ENCODE assay signal across 11 cellular contexts in genomic region chr19:54133312-54133956, GRCh38. TPM values are rescaled to one million over a fixed set of nuclear protein-coding genes. Genes with fewer than 3 reads are reported as not detected.
DNase-seq lines count a peak whose midpoint lies in the region; ATAC-seq, FAIRE-seq and TF ChIP-seq lines count a peak whose summit lies in the region.
"Had no signal": no experiment of that assay in that cellular context is flagged by ENCODE, and none has a peak within 500 bp of the region (broad histone marks: within the 10 kb centered on the region; RNA-seq: fewer than 3 reads in every experiment).

No MANE protein-coding gene starts in this region.

- H3K79me1 ChIP-seq in mesendoderm (ENCODE audit: low read length): no peaks in the 10 kb centered on the region

- peaks cover 11 to 12% of the 10 kb centered on the region in 2 donors for H3K4me1 ChIP-seq in adrenal gland (replicated peaks in 1 of 2)
- H3K4me1 ChIP-seq in mesendoderm (ENCODE audit: control insufficient read depth, low read depth, low read length): peaks cover 4% of the 10 kb centered on the region

- no peak overlapping the region for H3K4me3 ChIP-seq in adrenal gland
- H3K4me3 ChIP-seq in mesendoderm (ENCODE audit: low read length): no peak overlapping the region
- H3K4me3 ChIP-seq: mucosa of descending colon, thoracic aorta had no signal

- no peak overlapping the region for H3K56ac ChIP-seq in mesendoderm (ENCODE audit: low read length)

- no peak for DNase-seq in GM12892 (ENCODE audit: insufficient read length)
- DNase-seq in NCI-H2029 treated with DMSO at 0.1 percent for 48 hours (lab: John Stamatoyannopoulos, UW): peak; percentile 2
- peak in 6 of 7 donors; percentile 48 to 92 (median 74) for DNase-seq in adrenal gland
- DNase-seq in mesendoderm: peak; percentile 92
- no peak for DNase-seq in cerebellar cortex (ENCODE audit: low spot score)
- no peak for DNase-seq in RCC 7860 (ENCODE audit: low spot score)
- DNase-seq: activated CD4-positive, CD25-positive, alpha-beta regulatory T cell treated with anti-CD3 and anti-CD28 coated beads, Interleukin-2, amount 50 U/mL, for 72 hours; mucosa of descending colon; NCI-H446 treated with DMSO at 0.1 percent for 48 hours had no signal

- no peak overlapping the region for H3K4me2 ChIP-seq in mesendoderm (ENCODE audit: low read length)

- H3K36me3 ChIP-seq in adrenal gland (replicated peaks in 1 of 2) (peaks cover 0 to 21% of the 10 kb centered on the region in 2 donors), mesendoderm (ENCODE audit: control insufficient read depth, insufficient read depth, low read length) (peaks cover 8% of the 10 kb centered on the region)

- no peak overlapping the region for H3K23ac ChIP-seq in mesendoderm (ENCODE audit: low read length)

- no peaks in the 10 kb centered on the region for H3K9me3 ChIP-seq in adrenal gland (replicated peaks in 1 of 3)
- H3K9me3 ChIP-seq: mucosa of descending colon, thoracic aorta had no signal

- intact Hi-C loops in adrenal gland (cut with DNase I): no loop called here

- WGBS in adrenal gland, 4 donors: 49 to 63% (median 54%) methylated on average over 4 to 10 of the region's 10 CpGs
- no CpG with 5 or more reads among the region's 10 CpGs for WGBS in mesendoderm (ENCODE audit: extremely low coverage, insufficient coverage, low lambda C conversion rate)

- peaks cover 5% of the 10 kb centered on the region for H3K79me2 ChIP-seq in mesendoderm (ENCODE audit: control insufficient read depth, insufficient read depth, low read length)

- H3K27me3 ChIP-seq in adrenal gland (no peaks in the 10 kb centered on the region), mesendoderm (ENCODE audit: insufficient read depth, low read length, poor library complexity) (no peaks in the 10 kb centered on the region)

- H3K4ac ChIP-seq in mesendoderm (ENCODE audit: low read depth, low read length): no peak overlapping the region

- no peak overlapping the region for H3K27ac ChIP-seq in adrenal gland
- H3K27ac ChIP-seq in mesendoderm (ENCODE audit: low read depth, low read length): no peak overlapping the region
- H3K27ac ChIP-seq: thoracic aorta had no signal

- no peak overlapping the region for H2BK15ac ChIP-seq in mesendoderm (replicated peaks; ENCODE audit: low read depth)

- FAIRE-seq in GM12892 (lab: Jason Lieb, UNC) (no peak), RCC 7860 (lab: Jason Lieb, UNC) (no peak)

- TF ChIP-seq POLR2A in GM12892 (IDR thresholded peaks at IDR 0.05; ENCODE audit: low read depth, low read length): 0 out of 2 replicates have a peak, but pooled peaks have one; percentile 45
- TF ChIP-seq POLR2A in adrenal gland (IDR thresholded peaks at IDR 0.05): no peak

- no peak overlapping the region for H4K5ac ChIP-seq in mesendoderm (ENCODE audit: low read length)

- no peak for ATAC-seq in GM19351 (IDR thresholded peaks at IDR 0.05; ENCODE audit: unreplicated experiment)
- ATAC-seq: mucosa of descending colon had no signal

- H2BK5ac ChIP-seq in mesendoderm (ENCODE audit: low read length): no peak overlapping the region

- no peak overlapping the region for H4K8ac ChIP-seq in mesendoderm (ENCODE audit: low read depth, low read length)

- no peak overlapping the region for H3K9ac ChIP-seq in mesendoderm (ENCODE audit: low read length)

- H2BK120ac ChIP-seq in mesendoderm (ENCODE audit: low read depth, low read length): no peak overlapping the region

- H3K18ac ChIP-seq in mesendoderm (ENCODE audit: low read length): no peak overlapping the region

- no peak overlapping the region for H2AK5ac ChIP-seq in mesendoderm (ENCODE audit: low read length)

- no peak for TF ChIP-seq CTCF in adrenal gland (IDR thresholded peaks at IDR 0.05)

RNA-seq across cellular contexts. Expression of gene CNOT3, which starts 4.1 kb away (rescaled TPM):
- 23.9 TPM for polyA plus RNA-seq in GM12892 (2012; ENCODE audit: missing spikeins)
- 10 to 100 TPM; 20.2 to 61.0 (median 47.0) TPM for total RNA-seq in adrenal gland
- polyA plus RNA-seq in adrenal gland: 10 to 100 TPM; 47.0 to 82.3 (median 66.6) TPM
- 73.6 TPM for polyA plus RNA-seq in mesendoderm (2013, experiment 1 of 2)
- 72.8 TPM for polyA plus RNA-seq in mesendoderm (2013, experiment 2 of 2)

RNA-seq across cellular contexts. Expression of gene PRPF31, which starts 17.9 kb away (rescaled TPM):
- 59.5 TPM for polyA plus RNA-seq in GM12892 (2012; ENCODE audit: missing spikeins)
- 10 to 100 TPM; 36.1 to 72.5 (median 50.7) TPM for total RNA-seq in adrenal gland
- polyA plus RNA-seq in adrenal gland: 10 to 100 TPM; 54.4 to 91.7 (median 74.6) TPM
- 85.5 TPM for polyA plus RNA-seq in mesendoderm (2013, experiment 1 of 2)
- 87.1 TPM for polyA plus RNA-seq in mesendoderm (2013, experiment 2 of 2)

RNA-seq across cellular contexts. Expression of gene TFPT, which starts 18.0 kb away (rescaled TPM):
- 10.0 TPM for polyA plus RNA-seq in GM12892 (2012; ENCODE audit: missing spikeins)
- total RNA-seq in adrenal gland: 10 to 100 TPM; 19.5 to 25.8 (median 23.2) TPM
- 10 to 100 TPM; 11.4 to 58.6 (median 40.4) TPM for polyA plus RNA-seq in adrenal gland
- polyA plus RNA-seq in mesendoderm (2013, experiment 1 of 2): 11.1 TPM
- polyA plus RNA-seq in mesendoderm (2013, experiment 2 of 2): 10.4 TPM

RNA-seq across cellular contexts. Expression of gene LENG1, which starts 26.1 kb away (rescaled TPM):
- 3.1 TPM for polyA plus RNA-seq in GM12892 (2012; ENCODE audit: missing spikeins)
- 10 to 100 TPM in 2 of 8 donors, 1 to 10 TPM in 6; 5.0 to 21.7 (median 9.0) TPM for total RNA-seq in adrenal gland
- 10 to 100 TPM in 2 of 3 donors, 1 to 10 TPM in 1; 5.7 to 22.0 (median 14.8) TPM for polyA plus RNA-seq in adrenal gland
- 5.4 TPM for polyA plus RNA-seq in mesendoderm (2013, experiment 1 of 2)
- polyA plus RNA-seq in mesendoderm (2013, experiment 2 of 2): 5.2 TPM

RNA-seq across cellular contexts. Expression of gene NDUFA3, which starts 30.8 kb away (rescaled TPM):
- 132 TPM for polyA plus RNA-seq in GM12892 (2012; ENCODE audit: missing spikeins)
- 100 to 1,000 TPM in 5 of 8 donors, 10 to 100 TPM in 3; 33.2 to 211 (median 144) TPM for total RNA-seq in adrenal gland
- 1,000 to 10,000 TPM in 2 of 3 donors, 100 to 1,000 TPM in 1; 237 to 1,730 (median 1,627) TPM for polyA plus RNA-seq in adrenal gland
- polyA plus RNA-seq in mesendoderm (2013, experiment 1 of 2): 649 TPM
- 630 TPM for polyA plus RNA-seq in mesendoderm (2013, experiment 2 of 2)

Comparison
In these comparisons a context has a peak if more than half of its experiments do, and no peak if none do; other contexts are left out.
1. DNase-seq: peak in NCI-H2029 treated with DMSO at 0.1 percent for 48 hours (single experiment), adrenal gland (6 of 7) and mesendoderm (single experiment); none in GM12892 (single experiment), cerebellar cortex (single experiment) and RCC 7860 (single experiment).